In genomic region chr6:129748212-129748900, GRCh38 we compare ENCODE assay signal across 8 cellular contexts. TPM values are rescaled to one million over a fixed set of nuclear protein-coding genes. Genes with fewer than 3 reads are reported as not detected.
DNase-seq lines count a peak whose midpoint lies in the region; ATAC-seq and TF ChIP-seq lines count a peak whose summit lies in the region.

No MANE protein-coding gene starts in this region.

- no peaks in the 10 kb centered on the region for H3K9me3 ChIP-seq in right atrium auricular region

- no peak for TF ChIP-seq CTCF in right atrium auricular region (IDR thresholded peaks at IDR 0.05)

- H3K27ac ChIP-seq in right atrium auricular region: no peak overlapping the region

- ATAC-seq in Right ventricle myocardium inferior (peak; percentile 65), HG03045 (IDR thresholded peaks at IDR 0.05; ENCODE audit: unreplicated experiment) (peak; percentile 91), left lobe of liver (peak; percentile 85)

- intact Hi-C loops in Right ventricle myocardium inferior (cut with DNase I): loop anchor here (10.0 kb wide), 1 partner anchor 254 kb away; no protein-coding TSS in a partner anchor

- no peaks in the 10 kb centered on the region for H3K27me3 ChIP-seq in right atrium auricular region

- no peaks in the 10 kb centered on the region for H3K36me3 ChIP-seq in right atrium auricular region

- DNase-seq in Right ventricle myocardium inferior (ENCODE audit: missing footprints) (no peak), right atrium auricular region (ENCODE audit: low spot score) (no peak), RKO (ENCODE audit: low spot score) (peak; percentile 14), left lobe of liver (ENCODE audit: low spot score) (peak; percentile 48), amygdala (lab: John Stamatoyannopoulos, UW) (no peak)
- DNase-seq in activated naive CD4-positive, alpha-beta T cell treated with anti-CD3 and anti-CD28 coated beads, Interleukin-2, amount 50 U/mL, for 16 hours: peak; percentile 62
- DNase-seq in stimulated activated CD8-positive, alpha-beta memory T cell treated with anti-CD3 and anti-CD28 coated beads, Interleukin-7, amount 100 ng/mL, for 24 hours (ENCODE audit: low read depth): peak; percentile 7

- peaks cover 0 to 33% of the 10 kb centered on the region in 2 donors for H3K4me1 ChIP-seq in right atrium auricular region

- no peak overlapping the region for H3K4me3 ChIP-seq in right atrium auricular region

RNA-seq across cellular contexts. Expression of gene ARHGAP18, which starts 38.4 kb away (rescaled TPM):
- 8.1 TPM for total RNA-seq in Right ventricle myocardium inferior
- total RNA-seq in right atrium auricular region: 10 to 100 TPM in 1 of 2 donors, 1 to 10 TPM in 1; 7.1 to 11.2 TPM
- 4.7 TPM for total RNA-seq in left lobe of liver

Comparison
In these comparisons a context has a peak if more than half of its experiments do, and no peak if none do; other contexts are left out.
1. DNase-seq: peak in RKO (single experiment), activated naive CD4-positive, alpha-beta T cell treated with anti-CD3 and anti-CD28 coated beads, Interleukin-2, amount 50 U/mL, for 16 hours (single experiment), left lobe of liver (single experiment) and stimulated activated CD8-positive, alpha-beta memory T cell treated with anti-CD3 and anti-CD28 coated beads, Interleukin-7, amount 100 ng/mL, for 24 hours (single experiment); none in Right ventricle myocardium inferior (single experiment), right atrium auricular region (single experiment) and amygdala (0 of 56).
2. Peak in every context shown above with its lines, with median percentiles within 50 percentile points of each other: ATAC-seq.